Comparison of ENCODE assay signal across 8 cellular contexts in genomic region chr17:55717898-55718735, GRCh38.
DNase-seq lines count a peak whose midpoint lies in the region; ATAC-seq and TF ChIP-seq lines count a peak whose summit lies in the region.

No MANE protein-coding gene starts in this region.

- H3K9me2 ChIP-seq in OCI-LY1 (ENCODE audit: low read depth, low read length), result no peaks in the 10 kb centered on the region

- no peak overlapping the region for H3K27ac ChIP-seq in OCI-LY1 (ENCODE audit: low read depth, low read length, poor library complexity, severe bottlenecking)

- no peaks in the 10 kb centered on the region for H3F3A ChIP-seq in OCI-LY1 (ENCODE audit: insufficient read depth, low read length)

- H3K79me2 ChIP-seq in OCI-LY1 (ENCODE audit: insufficient read depth, low read length), result no peaks in the 10 kb centered on the region

- no peak overlapping the region for H3K4me3 Mint-ChIP-seq in nephron progenitor cell

- no peaks in the 10 kb centered on the region for H3K36me3 Mint-ChIP-seq in nephron progenitor cell (ENCODE audit: low read depth)

- no peak overlapping the region for H3K4me2 ChIP-seq in OCI-LY1 (ENCODE audit: low read length)

- H3K4me1 ChIP-seq in OCI-LY1 (ENCODE audit: insufficient read depth, low read length, severe bottlenecking), result no peaks in the 10 kb centered on the region

- no peak overlapping the region for H3K9ac ChIP-seq in OCI-LY1 (ENCODE audit: low read length)

- peaks cover 4% of the 10 kb centered on the region for H3K9me3 Mint-ChIP-seq in nephron progenitor cell

- TF ChIP-seq CTCF in OCI-LY1 (IDR thresholded peaks at IDR 0.05; ENCODE audit: low read length) (peak; percentile 76), nephron progenitor cell (IDR thresholded peaks at IDR 0.05) (peak; percentile 84)

- H3K27ac Mint-ChIP-seq in nephron progenitor cell, result peak overlapping the region; percentile 10

- H3K27me3 ChIP-seq in OCI-LY1 (ENCODE audit: insufficient read depth, low read length), result no peaks in the 10 kb centered on the region; the same call in 1 of the 2 replicates

- H4K20me1 ChIP-seq in OCI-LY1 (ENCODE audit: insufficient read depth, low read length), result no peaks in the 10 kb centered on the region

- H2AFZ ChIP-seq in OCI-LY1 (ENCODE audit: low read length), result no peak overlapping the region

- H3K4me3 ChIP-seq in OCI-LY1 (ENCODE audit: low read depth, low read length, poor library complexity, severe bottlenecking), result no peak overlapping the region

- ATAC-seq in HG03354 (IDR thresholded peaks at IDR 0.05; ENCODE audit: poor library complexity, severe bottlenecking, unreplicated experiment) (peak; percentile 79), HG02798 (IDR thresholded peaks at IDR 0.05; ENCODE audit: poor library complexity, unreplicated experiment) (no peak)

- H3K9me3 ChIP-seq in OCI-LY1 (ENCODE audit: low read length), result no peaks in the 10 kb centered on the region

- peaks cover 46% of the 10 kb centered on the region for H3K4me1 Mint-ChIP-seq in nephron progenitor cell

- peaks cover 2% of the 10 kb centered on the region for H3K27me3 Mint-ChIP-seq in nephron progenitor cell (ENCODE audit: low read depth, poor library complexity)

- no peaks in the 10 kb centered on the region for H3K36me3 ChIP-seq in OCI-LY1 (ENCODE audit: insufficient read depth, low read length)

- peak; percentile 79 for DNase-seq in ELF-1 (ENCODE audit: low read depth, low spot score)
- DNase-seq in activated T-cell treated with anti-CD3 and anti-CD28 coated beads for 4 hours, result peak; percentile 47
- DNase-seq in fibroblast of gingiva (ENCODE audit: low read depth), result peak; percentile 70
- peak; percentile 83 for DNase-seq in nephron progenitor cell
- peak; percentile 90 for DNase-seq in superior temporal gyrus (ENCODE audit: extremely low spot score)
